In genomic region chr6:41051873-41052272, GRCh38 we compare ENCODE assay signal across 1 cellular context.
TF ChIP-seq lines count a peak whose summit lies in the region.

No MANE protein-coding gene starts in this region.

TF ChIP-seq in K562, 482 proteins besides CTCF, POLR2A, EP300 and RAD21 (continued from another document):
- TF ChIP-seq ZNF449 (CRISPR knock-in tag; IDR thresholded peaks at IDR 0.05) = peak; percentile 37; the same call in 1 of the 2 replicates
- TF ChIP-seq LEF1 (IDR thresholded peaks at IDR 0.05) = no peak
- no peak for TF ChIP-seq TARDBP (IDR thresholded peaks at IDR 0.05)
- no peak for TF ChIP-seq POLR3A (IDR thresholded peaks at IDR 0.05; ENCODE audit: borderline replicate concordance, extremely low read depth, insufficient read depth, insufficient read length)
- 0 out of 2 replicates have a peak, but pooled peaks have one; percentile 36 for TF ChIP-seq ZNF584 (CRISPR knock-in tag; IDR thresholded peaks at IDR 0.05; ENCODE audit: low read depth)
- TF ChIP-seq NR2F6 (CRISPR knock-in tag; IDR thresholded peaks at IDR 0.05) = no peak
- TF ChIP-seq CXXC5 (CRISPR knock-in tag; IDR thresholded peaks at IDR 0.05) = no peak
- TF ChIP-seq CREBBP (IDR thresholded peaks at IDR 0.05; ENCODE audit: low read depth, low read length) = no peak
- TF ChIP-seq SNAPC5 (CRISPR knock-in tag; IDR thresholded peaks at IDR 0.05) = no peak
- no peak for TF ChIP-seq PHB2 (IDR thresholded peaks at IDR 0.05; ENCODE audit: low read depth)
- no peak for TF ChIP-seq HDAC2 (IDR thresholded peaks at IDR 0.05)
- TF ChIP-seq SMAD4 (CRISPR knock-in tag; conservative IDR thresholded peaks at IDR 0.05) = 0 out of 2 replicates have a peak, but pooled peaks have one; percentile 34
- no peak for TF ChIP-seq SAFB (IDR thresholded peaks at IDR 0.05; ENCODE audit: borderline replicate concordance, low read depth, low read length)
- no peak for TF ChIP-seq NKRF (IDR thresholded peaks at IDR 0.05; ENCODE audit: borderline replicate concordance)
- TF ChIP-seq ZNF175 (CRISPR knock-in tag; IDR thresholded peaks at IDR 0.05; ENCODE audit: low read depth) = peak; percentile 75
- TF ChIP-seq RB1 (IDR thresholded peaks at IDR 0.05; ENCODE audit: low read depth) = no peak
- TF ChIP-seq KDM5B (IDR thresholded peaks at IDR 0.05; ENCODE audit: insufficient replicate concordance, low read depth, low read length) = no peak
- TF ChIP-seq ZNF232 (CRISPR knock-in tag; IDR thresholded peaks at IDR 0.05) = no peak
- peak; percentile 55; the same call in 1 of the 2 replicates for TF ChIP-seq KLF6 (CRISPR knock-in tag; IDR thresholded peaks at IDR 0.05; ENCODE audit: borderline replicate concordance)
- no peak for TF ChIP-seq NR2C2 (CRISPR knock-in tag; IDR thresholded peaks at IDR 0.05)
- no peak for TF ChIP-seq NR2C2 (tag; IDR thresholded peaks at IDR 0.05)
- TF ChIP-seq ZBTB1 (CRISPR knock-in tag; IDR thresholded peaks at IDR 0.05; ENCODE audit: borderline replicate concordance, low read depth) = no peak
- TF ChIP-seq POLR3G (IDR thresholded peaks at IDR 0.05; ENCODE audit: extremely low read depth, insufficient read length, insufficient replicate concordance) = no peak
